1 cellular context compared by ENCODE assay signal in the genomic region with DNA sequence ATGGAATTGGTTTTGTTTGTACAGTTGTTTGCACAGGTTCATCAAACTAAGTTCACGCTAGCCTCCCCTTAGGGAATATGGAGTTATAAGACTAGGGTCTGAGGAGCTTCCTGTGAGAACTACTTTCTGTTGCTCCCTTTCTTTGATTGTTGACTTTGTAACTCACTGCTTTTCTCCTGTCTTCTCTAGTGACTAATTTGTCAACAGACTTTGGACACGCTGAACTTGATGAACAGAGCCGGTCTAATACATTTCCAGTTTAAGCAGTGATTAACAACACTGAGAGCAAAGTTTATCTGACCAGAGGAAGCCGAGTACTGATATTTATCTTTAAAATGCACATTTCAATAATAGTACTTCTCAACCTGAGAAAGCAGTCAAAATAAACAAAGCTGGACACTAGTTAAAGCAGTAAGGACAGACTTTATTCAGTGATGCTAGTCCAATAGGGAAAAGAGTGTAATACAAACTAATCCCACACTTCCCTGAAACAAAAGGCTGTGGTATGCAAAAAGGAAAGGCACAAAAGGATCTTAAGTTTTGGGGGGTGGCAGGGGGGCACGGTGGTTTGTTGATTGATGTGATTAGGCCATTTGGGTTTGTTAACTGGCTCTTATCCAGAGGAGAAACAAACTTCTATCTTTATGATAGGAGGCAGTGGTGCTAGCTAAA.
TF ChIP-seq lines count a peak whose summit lies in the region.

No MANE protein-coding gene starts in this region.

TF ChIP-seq in IMR-90, 13 proteins besides CTCF, POLR2A, EP300 and RAD21:
- TF ChIP-seq FOS (IDR thresholded peaks at IDR 0.05; ENCODE audit: low read depth, low read length) (no peak), NFE2L2 (IDR thresholded peaks at IDR 0.05; ENCODE audit: low read depth, low read length) (no peak), CEBPB (IDR thresholded peaks at IDR 0.05; ENCODE audit: low read depth, low read length) (no peak), MAFK (IDR thresholded peaks at IDR 0.05; ENCODE audit: low read depth, low read length) (no peak), MXI1 (IDR thresholded peaks at IDR 0.05; ENCODE audit: borderline replicate concordance, low read depth, low read length) (no peak), MAZ (IDR thresholded peaks at IDR 0.05; ENCODE audit: borderline replicate concordance, low read depth, low read length) (no peak), SMC3 (IDR thresholded peaks at IDR 0.05; ENCODE audit: low read depth, low read length) (no peak), BHLHE40 (IDR thresholded peaks at IDR 0.05; ENCODE audit: low read depth, low read length) (no peak), CHD1 (IDR thresholded peaks at IDR 0.05; ENCODE audit: low read depth, low read length) (no peak), RFX5 (IDR thresholded peaks at IDR 0.05; ENCODE audit: low read depth, low read length) (no peak), RCOR1 (IDR thresholded peaks at IDR 0.05; ENCODE audit: insufficient replicate concordance, low read length) (no peak)
- TF ChIP-seq, protein P1, sequence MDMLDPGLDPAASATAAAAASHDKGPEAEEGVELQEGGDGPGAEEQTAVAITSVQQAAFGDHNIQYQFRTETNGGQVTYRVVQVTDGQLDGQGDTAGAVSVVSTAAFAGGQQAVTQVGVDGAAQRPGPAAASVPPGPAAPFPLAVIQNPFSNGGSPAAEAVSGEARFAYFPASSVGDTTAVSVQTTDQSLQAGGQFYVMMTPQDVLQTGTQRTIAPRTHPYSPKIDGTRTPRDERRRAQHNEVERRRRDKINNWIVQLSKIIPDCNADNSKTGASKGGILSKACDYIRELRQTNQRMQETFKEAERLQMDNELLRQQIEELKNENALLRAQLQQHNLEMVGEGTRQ (IDR thresholded peaks at IDR 0.05; ENCODE audit: low read depth, low read length) = no peak
- TF ChIP-seq, protein P2, sequence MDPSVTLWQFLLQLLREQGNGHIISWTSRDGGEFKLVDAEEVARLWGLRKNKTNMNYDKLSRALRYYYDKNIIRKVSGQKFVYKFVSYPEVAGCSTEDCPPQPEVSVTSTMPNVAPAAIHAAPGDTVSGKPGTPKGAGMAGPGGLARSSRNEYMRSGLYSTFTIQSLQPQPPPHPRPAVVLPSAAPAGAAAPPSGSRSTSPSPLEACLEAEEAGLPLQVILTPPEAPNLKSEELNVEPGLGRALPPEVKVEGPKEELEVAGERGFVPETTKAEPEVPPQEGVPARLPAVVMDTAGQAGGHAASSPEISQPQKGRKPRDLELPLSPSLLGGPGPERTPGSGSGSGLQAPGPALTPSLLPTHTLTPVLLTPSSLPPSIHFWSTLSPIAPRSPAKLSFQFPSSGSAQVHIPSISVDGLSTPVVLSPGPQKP (IDR thresholded peaks at IDR 0.05; ENCODE audit: borderline replicate concordance, low read depth, low read length) = no peak
